ENCODE assay signal across 1 cellular context in genomic region chr16:88839026-88839529, GRCh38.
TF ChIP-seq lines count a peak whose summit lies in the region.

No MANE protein-coding gene starts in this region.

TF ChIP-seq in HEK293, 187 proteins besides CTCF, POLR2A, EP300 and RAD21:
- TF ChIP-seq PRDM2 (tag by site-specific recombination; IDR thresholded peaks at IDR 0.05; ENCODE audit: borderline replicate concordance), result no peak
- no peak for TF ChIP-seq ZNF37A (tag by site-specific recombination; IDR thresholded peaks at IDR 0.05)
- TF ChIP-seq ZBTB26 (tag by site-specific recombination; optimal IDR thresholded peaks at IDR 0.05), result no peak
- TF ChIP-seq INSM2 (tag by site-specific recombination; IDR thresholded peaks at IDR 0.05), result no peak
- TF ChIP-seq ZNF140 (tag by site-specific recombination; IDR thresholded peaks at IDR 0.05), result no peak
- TF ChIP-seq ZBTB21 (tag by site-specific recombination; IDR thresholded peaks at IDR 0.05), result no peak
- TF ChIP-seq ZNF366 (tag by site-specific recombination; conservative IDR thresholded peaks at IDR 0.05), result no peak
- no peak for TF ChIP-seq ZNF121 (tag by site-specific recombination; IDR thresholded peaks at IDR 0.05)
- no peak for TF ChIP-seq ZNF571 (tag by site-specific recombination; IDR thresholded peaks at IDR 0.05)
- no peak for TF ChIP-seq ZNF548 (tag by site-specific recombination; IDR thresholded peaks at IDR 0.05)
- TF ChIP-seq ZBTB44 (tag by site-specific recombination; IDR thresholded peaks at IDR 0.05), result no peak
- no peak for TF ChIP-seq FEZF1 (tag by site-specific recombination; IDR thresholded peaks at IDR 0.05)
- no peak for TF ChIP-seq ZNF658 (tag by site-specific recombination; IDR thresholded peaks at IDR 0.05)
- no peak for TF ChIP-seq ZBTB17 (tag by site-specific recombination; IDR thresholded peaks at IDR 0.05)
- no peak for TF ChIP-seq ZNF335 (tag by site-specific recombination; conservative IDR thresholded peaks at IDR 0.05)
